Comparison of ENCODE assay signal across 1 cellular context in genomic region chr9:124899845-124900244, GRCh38.
TF ChIP-seq lines count a peak whose summit lies in the region.

No MANE protein-coding gene starts in this region.

TF ChIP-seq in K562, 482 proteins besides CTCF, POLR2A, EP300 and RAD21 (continued from another document and continues in another):
- TF ChIP-seq NKRF (IDR thresholded peaks at IDR 0.05; ENCODE audit: borderline replicate concordance), result peak; percentile 55; the same call in 1 of the 2 replicates
- peak; percentile 62 for TF ChIP-seq MXI1 (IDR thresholded peaks at IDR 0.05; ENCODE audit: low read depth, low read length)
- TF ChIP-seq XRCC3 (IDR thresholded peaks at IDR 0.05), result no peak
- peak; percentile 71 for TF ChIP-seq CBFA2T2 (conservative IDR thresholded peaks at IDR 0.05)
- no peak for TF ChIP-seq ZNF695 (CRISPR knock-in tag; IDR thresholded peaks at IDR 0.05)
- no peak for TF ChIP-seq TAF7 (tag; IDR thresholded peaks at IDR 0.05)
- TF ChIP-seq PHF8 (IDR thresholded peaks at IDR 0.05; ENCODE audit: borderline replicate concordance, low read length), result no peak
- TF ChIP-seq HDAC1 (IDR thresholded peaks at IDR 0.05), result peak in 1 of 2 experiments; percentile 75; a peak in 2 of 4 replicates
- TF ChIP-seq ZBTB40 (IDR thresholded peaks at IDR 0.05), result no peak
- no peak for TF ChIP-seq ZBTB40 (CRISPR knock-in tag; IDR thresholded peaks at IDR 0.05)
- TF ChIP-seq NFE2 (IDR thresholded peaks at IDR 0.05; ENCODE audit: low read depth), result peak; percentile 89
- TF ChIP-seq LEF1 (IDR thresholded peaks at IDR 0.05), result 0 out of 2 replicates have a peak, but pooled peaks have one; percentile 49
- TF ChIP-seq ATF2 (CRISPR knock-in tag; IDR thresholded peaks at IDR 0.05), result no peak
- TF ChIP-seq ZNF23 (CRISPR knock-in tag; IDR thresholded peaks at IDR 0.05), result no peak
- TF ChIP-seq TARDBP (IDR thresholded peaks at IDR 0.05), result no peak
- TF ChIP-seq ZNF511 (CRISPR knock-in tag; IDR thresholded peaks at IDR 0.05), result 0 out of 2 replicates have a peak, but pooled peaks have one; percentile 47
- TF ChIP-seq ZNF830 (CRISPR knock-in tag; IDR thresholded peaks at IDR 0.05), result no peak
- TF ChIP-seq CBX8 (IDR thresholded peaks at IDR 0.05; ENCODE audit: borderline replicate concordance, extremely low read depth, low read depth, low read length, poor library complexity, severe bottlenecking), result no peak
- peak in 1 of 2 experiments; percentile 65; a peak in 1 of 4 replicates for TF ChIP-seq FOXA3 (CRISPR knock-in tag; conservative IDR thresholded peaks at IDR 0.05 in 1 of 2, IDR thresholded peaks at IDR 0.05 in 1 of 2)
- TF ChIP-seq IFI16 (CRISPR knock-in tag; IDR thresholded peaks at IDR 0.05), result no peak
- no peak for TF ChIP-seq MTA3 (IDR thresholded peaks at IDR 0.05; ENCODE audit: borderline replicate concordance)
- TF ChIP-seq E2F6 (IDR thresholded peaks at IDR 0.05; ENCODE audit: borderline replicate concordance in 1 of 2, extremely low read depth in 1 of 2, insufficient read depth in 1 of 2, insufficient read length in 1 of 2, low read depth in 1 of 2, low read length in 1 of 2, poor library complexity in 1 of 2, severe bottlenecking in 1 of 2), result peak; percentile 50 to 58
- TF ChIP-seq ILK (tag; IDR thresholded peaks at IDR 0.05; ENCODE audit: borderline replicate concordance, low read depth), result no peak
- TF ChIP-seq VEZF1 (CRISPR knock-in tag; IDR thresholded peaks at IDR 0.05), result no peak
- TF ChIP-seq SMARCA5 (IDR thresholded peaks at IDR 0.05), result no peak
- TF ChIP-seq MTF1 (CRISPR knock-in tag; IDR thresholded peaks at IDR 0.05; ENCODE audit: borderline replicate concordance), result no peak
- TF ChIP-seq TRIM24 (IDR thresholded peaks at IDR 0.05), result 0 out of 4 replicates have a peak, but pooled peaks of 1 of the 2 experiments have one; percentile 26
- no peak for TF ChIP-seq ELF1 (tag; IDR thresholded peaks at IDR 0.05)
- no peak for TF ChIP-seq TBP (optimal IDR thresholded peaks at IDR 0.05; ENCODE audit: low read depth, low read length)
- no peak for TF ChIP-seq POLR2AphosphoS2 (IDR thresholded peaks at IDR 0.05; ENCODE audit: low read length)
- TF ChIP-seq RNF2 (IDR thresholded peaks at IDR 0.05), result no peak
- TF ChIP-seq ZBTB12 (CRISPR knock-in tag; IDR thresholded peaks at IDR 0.05), result no peak
- TF ChIP-seq ATF4 (CRISPR knock-in tag; IDR thresholded peaks at IDR 0.05), result no peak
- TF ChIP-seq RREB1 (CRISPR knock-in tag; IDR thresholded peaks at IDR 0.05), result no peak
- TF ChIP-seq BCL6 (CRISPR knock-in tag; IDR thresholded peaks at IDR 0.05), result no peak
- TF ChIP-seq ZNF146 (CRISPR knock-in tag; IDR thresholded peaks at IDR 0.05; ENCODE audit: unreplicated experiment), result no peak
- peak; percentile 84 for TF ChIP-seq ARID1B (IDR thresholded peaks at IDR 0.05)
